26 cellular contexts compared by ENCODE assay signal in the genomic region with DNA sequence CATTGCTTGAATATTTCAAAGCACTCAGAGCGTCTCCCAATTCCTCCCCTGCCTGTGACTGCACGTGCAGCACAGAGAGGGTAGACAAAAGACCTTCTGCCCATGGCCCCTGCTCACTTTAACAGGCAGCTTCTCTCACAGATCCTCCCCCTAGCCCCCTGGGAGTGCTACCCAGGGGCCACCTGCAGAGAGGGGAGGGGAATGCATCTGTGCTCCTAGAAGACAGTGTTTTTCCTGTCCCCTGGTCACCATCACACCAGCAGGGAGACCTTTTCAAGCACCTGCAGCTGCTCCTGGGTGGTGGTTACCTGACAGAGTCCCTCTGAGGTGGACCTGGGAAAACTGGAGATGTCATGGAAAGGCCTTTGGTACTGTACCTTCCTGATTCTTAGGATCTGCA. TPM values are rescaled to one million over a fixed set of nuclear protein-coding genes. Genes with fewer than 3 reads are reported as not detected.
"Had no signal": no experiment of that assay in that cellular context is flagged by ENCODE, and none has a peak within 500 bp of the region (broad histone marks: within the 10 kb centered on the region; RNA-seq: fewer than 3 reads in every experiment).

No MANE protein-coding gene starts in this region.

- H3K4me3 Mint-ChIP-seq: activated CD8-positive, alpha-beta T cell treated with anti-CD3 and anti-CD28 coated beads, Interleukin-2, amount 10 ng/mL, durations not matched to agents 7 days and 5 days; activated T-cell treated with anti-CD3 and anti-CD28 coated beads, Interleukin-2, amount 50 U/mL, for 72 hours; natural killer cell treated with Interleukin-12 subunit alpha and Interleukin-12 subunit beta and Interleukin-15 and Interleukin-18, amount 100 ng/mL, for 72 hours; stimulated activated naive B cell treated with anti-CD40 and anti-IgM and Interleukin-4, amounts not matched to agents 10 μg/mL and 1 μg/mL and 100 μg/mL, for 72 hours had no signal

- H3K36me3 Mint-ChIP-seq: activated naive CD4-positive, alpha-beta T cell treated with anti-CD3 and anti-CD28 coated beads, Interleukin-2, amount 50 U/mL, for 72 hours; natural killer cell treated with Interleukin-12 subunit alpha and Interleukin-12 subunit beta and Interleukin-15 and Interleukin-18, amount 100 ng/mL, for 72 hours; stimulated activated naive B cell treated with anti-CD40 and anti-IgM and Interleukin-4, amounts not matched to agents 10 μg/mL and 1 μg/mL and 100 μg/mL, for 72 hours had no signal

- DNase-seq: activated CD4-positive, alpha-beta T cell treated with anti-CD3 and anti-CD28 coated beads for 48 hours; activated CD8-positive, alpha-beta memory T cell treated with anti-CD3 and anti-CD28 coated beads, Interleukin-2, amount 50 U/mL, for 48 hours; activated CD8-positive, alpha-beta T cell treated with anti-CD3 and anti-CD28 coated beads, Interleukin-2, amount 10 ng/mL, durations not matched to agents 7 days and 5 days; activated gamma-delta T cell; activated T-cell treated with anti-CD3 and anti-CD28 coated beads, Interleukin-2, amount 50 U/mL, for 72 hours; amniotic stem cell; caudate nucleus; foreskin keratinocyte; glutamatergic neuron; hypothalamus; kidney glomerular epithelial cell; mesendoderm; occipital lobe; right cardiac atrium; stimulated activated CD4-positive, alpha-beta T cell treated with anti-CD3 and anti-CD28 coated beads, Interleukin-15, amount 100 ng/mL, for 24 hours; stimulated activated CD4-positive, alpha-beta T cell treated with anti-CD3 and anti-CD28 coated beads, Interleukin-4, amount 100 ng/mL, for 1 hour; stimulated activated naive B cell treated with anti-CD40 and anti-IgM and Interleukin-4, amounts not matched to agents 10 μg/mL and 1 μg/mL and 100 μg/mL, for 72 hours; tibial artery; uterus had no signal

- H3K4me1 Mint-ChIP-seq: stimulated activated naive B cell treated with anti-CD40 and anti-IgM and Interleukin-4, amounts not matched to agents 10 μg/mL and 1 μg/mL and 100 μg/mL, for 72 hours had no signal

- H3K9me3 Mint-ChIP-seq: activated naive CD4-positive, alpha-beta T cell treated with anti-CD3 and anti-CD28 coated beads, Interleukin-2, amount 50 U/mL, for 72 hours; natural killer cell treated with Interleukin-12 subunit alpha and Interleukin-12 subunit beta and Interleukin-15 and Interleukin-18, amount 100 ng/mL, for 72 hours had no signal

- H3K27ac ChIP-seq: foreskin keratinocyte, skin epidermis, tibial artery, uterus had no signal

- ATAC-seq: activated CD8-positive, alpha-beta T cell treated with anti-CD3 and anti-CD28 coated beads, Interleukin-2, amount 10 ng/mL, durations not matched to agents 7 days and 5 days; activated naive CD4-positive, alpha-beta T cell treated with anti-CD3 and anti-CD28 coated beads, Interleukin-2, amount 50 U/mL, for 72 hours; activated T-cell treated with anti-CD3 and anti-CD28 coated beads, Interleukin-2, amount 50 U/mL, for 72 hours; foreskin keratinocyte; natural killer cell treated with Interleukin-12 subunit alpha and Interleukin-12 subunit beta and Interleukin-15 and Interleukin-18, amount 100 ng/mL, for 72 hours had no signal

- H3K27ac Mint-ChIP-seq: activated CD8-positive, alpha-beta T cell treated with anti-CD3 and anti-CD28 coated beads, Interleukin-2, amount 10 ng/mL, durations not matched to agents 7 days and 5 days; activated naive CD4-positive, alpha-beta T cell treated with anti-CD3 and anti-CD28 coated beads, Interleukin-2, amount 50 U/mL, for 72 hours; activated T-cell treated with anti-CD3 and anti-CD28 coated beads, Interleukin-2, amount 50 U/mL, for 72 hours; natural killer cell treated with Interleukin-12 subunit alpha and Interleukin-12 subunit beta and Interleukin-15 and Interleukin-18, amount 100 ng/mL, for 72 hours; stimulated activated naive B cell treated with anti-CD40 and anti-IgM and Interleukin-4, amounts not matched to agents 10 μg/mL and 1 μg/mL and 100 μg/mL, for 72 hours had no signal

- H3K4me3 ChIP-seq: skin epidermis, tibial artery, uterus had no signal

RNA-seq across cellular contexts. Expression of gene PRR23C, which starts 56.7 kb away (rescaled TPM):
- total RNA-seq: activated CD8-positive, alpha-beta T cell treated with anti-CD3 and anti-CD28 coated beads, Interleukin-2, amount 10 ng/mL, durations not matched to agents 7 days and 5 days; activated naive CD4-positive, alpha-beta T cell treated with anti-CD3 and anti-CD28 coated beads, Interleukin-2, amount 50 U/mL, for 72 hours; activated T-cell treated with anti-CD3 and anti-CD28 coated beads, Interleukin-2, amount 50 U/mL, for 72 hours; endothelial cell of umbilical vein; foreskin keratinocyte; lower leg skin; natural killer cell treated with Interleukin-12 subunit alpha and Interleukin-12 subunit beta and Interleukin-15 and Interleukin-18, amount 100 ng/mL, for 72 hours; occipital lobe; posterior vena cava; right cardiac atrium; subcutaneous adipose tissue; uterus had no signal
